Comparison of ENCODE assay signal across 29 cellular contexts in genomic region chr6:71245265-71246049, GRCh38.
"Had no signal": no experiment of that assay in that cellular context is flagged by ENCODE, and none has a peak within 500 bp of the region (broad histone marks: within the 10 kb centered on the region; RNA-seq: fewer than 3 reads in every experiment).

No MANE protein-coding gene starts in this region.

- H3K9me3 ChIP-seq: colonic mucosa, esophagus squamous epithelium had no signal

- H3K4me3 ChIP-seq: colonic mucosa, esophagus squamous epithelium had no signal

- FAIRE-seq: astrocyte, endometrium, endothelial cell of umbilical vein had no signal

- H3K27me3 ChIP-seq: brain microvascular endothelial cell, colonic mucosa, esophagus squamous epithelium had no signal

- DNase-seq: activated CD4-positive, alpha-beta memory T cell treated with anti-CD3 and anti-CD28 coated beads, Interleukin-2, amount 10 ng/mL, durations not matched to agents 7 days and 5 days; activated CD4-positive, alpha-beta T cell treated with anti-CD3 and anti-CD28 coated beads for 36 hours; activated CD4-positive, alpha-beta T cell treated with anti-CD3 and anti-CD28 coated beads, Interleukin-2, amount 10 ng/mL, durations not matched to agents 7 days and 5 days; activated CD4-positive, alpha-beta T cell treated with anti-CD3 and anti-CD28 coated beads, Interleukin-2, amount 50 U/mL, for 4 hours; activated CD4-positive, CD25-positive, alpha-beta regulatory T cell; activated CD4-positive, CD25-positive, alpha-beta regulatory T cell treated with anti-CD3 and anti-CD28 coated beads, Interleukin-2, amount 50 U/mL, for 72 hours; activated CD8-positive, alpha-beta memory T cell treated with anti-CD3 and anti-CD28 coated beads, Interleukin-2, amount 50 U/mL, for 48 hours; activated gamma-delta T cell; activated naive CD4-positive, alpha-beta T cell; activated naive CD4-positive, alpha-beta T cell treated with anti-CD3 and anti-CD28 coated beads, Interleukin-2, amount 10 ng/mL, durations not matched to agents 7 days and 5 days; activated naive CD8-positive, alpha-beta T cell treated with anti-CD3 and anti-CD28 coated beads, Interleukin-2, amount 10 ng/mL, durations not matched to agents 7 days and 5 days; activated T-cell treated with anti-CD3 and anti-CD28 coated beads for 4 hours; activated T-cell treated with anti-CD3 and anti-CD28 coated beads, Interleukin-2, amount 50 U/mL, for 24 hours; activated T-cell treated with anti-CD3 and anti-CD28 coated beads, Interleukin-2, amount 50 U/mL, for 72 hours; brain microvascular endothelial cell; caudate nucleus; colonic mucosa; effector CD8-positive, alpha-beta T cell; esophagus squamous epithelium; foreskin melanocyte; head of caudate nucleus; T-helper 1 cell; T-helper 17 cell; T1000 had no signal

- H3K4me1 ChIP-seq: colonic mucosa, esophagus squamous epithelium had no signal

- H3K27ac ChIP-seq: brain microvascular endothelial cell, colonic mucosa, epithelial cell of prostate, esophagus squamous epithelium had no signal

- ATAC-seq: activated CD4-positive, alpha-beta T cell treated with anti-CD3 and anti-CD28 coated beads for 36 hours; activated naive CD4-positive, alpha-beta T cell treated with anti-CD3 and anti-CD28 coated beads, Interleukin-2, amount 50 U/mL, for 72 hours; activated T-cell treated with anti-CD3 and anti-CD28 coated beads, Interleukin-2, amount 50 U/mL, for 72 hours; T-helper 17 cell had no signal

- H3K36me3 ChIP-seq: brain microvascular endothelial cell, colonic mucosa, esophagus squamous epithelium had no signal
